Comparison of ENCODE assay signal across 11 cellular contexts in the genomic region with DNA sequence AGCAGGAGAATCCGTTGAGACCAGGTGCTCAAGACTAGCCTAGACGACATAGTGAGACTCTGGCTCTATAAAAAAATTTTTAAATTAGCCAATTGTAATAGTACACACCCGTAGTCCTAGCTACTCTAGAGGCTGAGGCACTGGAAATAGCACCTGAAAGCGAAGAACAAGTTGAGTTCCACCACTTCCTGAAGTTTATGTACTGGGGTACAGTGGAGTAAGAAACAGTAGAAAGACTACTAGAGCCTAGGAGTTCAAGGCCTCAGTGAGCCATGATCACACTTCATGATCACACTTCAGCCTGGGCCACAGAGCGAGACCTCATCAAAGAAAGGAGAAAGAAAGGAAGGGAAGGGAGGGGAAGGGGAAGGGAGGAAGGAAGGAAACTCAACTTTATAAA. TPM values are rescaled to one million over a fixed set of nuclear protein-coding genes. Genes with fewer than 3 reads are reported as not detected.
DNase-seq lines count a peak whose midpoint lies in the region; ATAC-seq and TF ChIP-seq lines count a peak whose summit lies in the region.
"Had no signal": no experiment of that assay in that cellular context is flagged by ENCODE, and none has a peak within 500 bp of the region (broad histone marks: within the 10 kb centered on the region; RNA-seq: fewer than 3 reads in every experiment).

No MANE protein-coding gene starts in this region.

- DNase-seq in activated CD4-positive, alpha-beta T cell treated with anti-CD3 and anti-CD28 coated beads, Interleukin-2, amount 10 ng/mL, durations not matched to agents 7 days and 5 days: peak; percentile 17
- no peak for DNase-seq in activated CD4-positive, alpha-beta T cell treated with anti-CD3 and anti-CD28 coated beads, Interleukin-2, amount 50 U/mL, for 1 hour
- DNase-seq in activated T-helper 1 cell treated with anti-CD3 and anti-CD28 coated beads, Interleukin-12 subunit alpha, Interleukin-12 subunit beta, Interleukin-2, Interleukin-4 antibody, amounts not matched to agents 30 ng/mL and 10 ng/mL and 1 ng/mL, durations not matched to agents 14 hours and 24 hours and 36 hours (ENCODE audit: low spot score): no peak
- DNase-seq in natural killer cell treated with Interleukin-12 subunit alpha and Interleukin-12 subunit beta and Interleukin-15 and Interleukin-18, amount 100 ng/mL, for 72 hours (ENCODE audit: low spot score): no peak
- DNase-seq in amygdala (lab: John Stamatoyannopoulos, UW): no peak
- DNase-seq in ecto neural progenitor cell (ENCODE audit: low spot score): no peak
- DNase-seq: activated CD4-positive, alpha-beta T cell treated with anti-CD3 and anti-CD28 coated beads for 4 hours; adrenal gland had no signal

- H3K4me3 Mint-ChIP-seq in activated CD4-positive, alpha-beta T cell treated with anti-CD3 and anti-CD28 coated beads, Interleukin-2, amount 10 ng/mL, durations not matched to agents 7 days and 5 days: no peak overlapping the region
- H3K4me3 Mint-ChIP-seq in activated T-helper 1 cell treated with anti-CD3 and anti-CD28 coated beads, Interleukin-12 subunit alpha, Interleukin-12 subunit beta, Interleukin-2, Interleukin-4 antibody, amounts not matched to agents 30 ng/mL and 10 ng/mL and 1 ng/mL, durations not matched to agents 14 hours and 24 hours and 36 hours: no peak overlapping the region
- H3K4me3 Mint-ChIP-seq in natural killer cell treated with Interleukin-12 subunit alpha and Interleukin-12 subunit beta and Interleukin-15 and Interleukin-18, amount 100 ng/mL, for 72 hours: peak overlapping the region; percentile 5
- H3K4me3 Mint-ChIP-seq: type B pancreatic cell had no signal

- TF ChIP-seq POLR2A in GM18505 (IDR thresholded peaks at IDR 0.05; ENCODE audit: borderline replicate concordance, extremely low read depth, insufficient read depth, insufficient read length): no peak

- peak overlapping the region; percentile 74 for H3K27ac Mint-ChIP-seq in activated CD4-positive, alpha-beta T cell treated with anti-CD3 and anti-CD28 coated beads, Interleukin-2, amount 10 ng/mL, durations not matched to agents 7 days and 5 days
- H3K27ac Mint-ChIP-seq in activated T-helper 1 cell treated with anti-CD3 and anti-CD28 coated beads, Interleukin-12 subunit alpha, Interleukin-12 subunit beta, Interleukin-2, Interleukin-4 antibody, amounts not matched to agents 30 ng/mL and 10 ng/mL and 1 ng/mL, durations not matched to agents 14 hours and 24 hours and 36 hours: peak overlapping the region; percentile 61
- H3K27ac Mint-ChIP-seq in natural killer cell treated with Interleukin-12 subunit alpha and Interleukin-12 subunit beta and Interleukin-15 and Interleukin-18, amount 100 ng/mL, for 72 hours: peak overlapping the region; percentile 76 to 82
- H3K27ac Mint-ChIP-seq: type B pancreatic cell had no signal

- H3K4me1 Mint-ChIP-seq in activated CD4-positive, alpha-beta T cell treated with anti-CD3 and anti-CD28 coated beads, Interleukin-2, amount 10 ng/mL, durations not matched to agents 7 days and 5 days: peaks cover 43% of the 10 kb centered on the region
- H3K4me1 Mint-ChIP-seq in activated T-helper 1 cell treated with anti-CD3 and anti-CD28 coated beads, Interleukin-12 subunit alpha, Interleukin-12 subunit beta, Interleukin-2, Interleukin-4 antibody, amounts not matched to agents 30 ng/mL and 10 ng/mL and 1 ng/mL, durations not matched to agents 14 hours and 24 hours and 36 hours (ENCODE audit: low read depth): peaks cover 44% of the 10 kb centered on the region
- peaks cover 30 to 51% of the 10 kb centered on the region in 2 donors for H3K4me1 Mint-ChIP-seq in natural killer cell treated with Interleukin-12 subunit alpha and Interleukin-12 subunit beta and Interleukin-15 and Interleukin-18, amount 100 ng/mL, for 72 hours (ENCODE audit: low read depth in 2 of 2)

- peaks cover 2% of the 10 kb centered on the region for H3K9me3 Mint-ChIP-seq in activated CD4-positive, alpha-beta T cell treated with anti-CD3 and anti-CD28 coated beads, Interleukin-2, amount 10 ng/mL, durations not matched to agents 7 days and 5 days
- H3K9me3 Mint-ChIP-seq in activated T-helper 1 cell treated with anti-CD3 and anti-CD28 coated beads, Interleukin-12 subunit alpha, Interleukin-12 subunit beta, Interleukin-2, Interleukin-4 antibody, amounts not matched to agents 30 ng/mL and 10 ng/mL and 1 ng/mL, durations not matched to agents 14 hours and 24 hours and 36 hours: no peaks in the 10 kb centered on the region
- H3K9me3 Mint-ChIP-seq in natural killer cell treated with Interleukin-12 subunit alpha and Interleukin-12 subunit beta and Interleukin-15 and Interleukin-18, amount 100 ng/mL, for 72 hours: no peaks in the 10 kb centered on the region

- intact Hi-C loops in activated T-helper 1 cell treated with anti-CD3 and anti-CD28 coated beads, Interleukin-12 subunit alpha, Interleukin-12 subunit beta, Interleukin-2, Interleukin-4 antibody, amounts not matched to agents 30 ng/mL and 10 ng/mL and 1 ng/mL, durations not matched to agents 14 hours and 24 hours and 36 hours (cut with micrococcal nuclease): no loop called here

- peaks cover 76% of the 10 kb centered on the region for H3K36me3 Mint-ChIP-seq in activated CD4-positive, alpha-beta T cell treated with anti-CD3 and anti-CD28 coated beads, Interleukin-2, amount 10 ng/mL, durations not matched to agents 7 days and 5 days (ENCODE audit: low read depth)
- H3K36me3 Mint-ChIP-seq in activated T-helper 1 cell treated with anti-CD3 and anti-CD28 coated beads, Interleukin-12 subunit alpha, Interleukin-12 subunit beta, Interleukin-2, Interleukin-4 antibody, amounts not matched to agents 30 ng/mL and 10 ng/mL and 1 ng/mL, durations not matched to agents 14 hours and 24 hours and 36 hours (ENCODE audit: low read depth): peaks cover 53% of the 10 kb centered on the region
- H3K36me3 Mint-ChIP-seq in natural killer cell treated with Interleukin-12 subunit alpha and Interleukin-12 subunit beta and Interleukin-15 and Interleukin-18, amount 100 ng/mL, for 72 hours: peaks cover 24% of the 10 kb centered on the region

- H3K27me3 Mint-ChIP-seq in activated CD4-positive, alpha-beta T cell treated with anti-CD3 and anti-CD28 coated beads, Interleukin-2, amount 10 ng/mL, durations not matched to agents 7 days and 5 days: no peaks in the 10 kb centered on the region
- H3K27me3 Mint-ChIP-seq in activated T-helper 1 cell treated with anti-CD3 and anti-CD28 coated beads, Interleukin-12 subunit alpha, Interleukin-12 subunit beta, Interleukin-2, Interleukin-4 antibody, amounts not matched to agents 30 ng/mL and 10 ng/mL and 1 ng/mL, durations not matched to agents 14 hours and 24 hours and 36 hours (ENCODE audit: insufficient read depth): no peaks in the 10 kb centered on the region
- H3K27me3 Mint-ChIP-seq in natural killer cell treated with Interleukin-12 subunit alpha and Interleukin-12 subunit beta and Interleukin-15 and Interleukin-18, amount 100 ng/mL, for 72 hours: no peaks in the 10 kb centered on the region
- H3K27me3 Mint-ChIP-seq: type B pancreatic cell had no signal

- CTCF ChIA-PET in activated CD4-positive, alpha-beta T cell treated with anti-CD3 and anti-CD28 coated beads, Interleukin-2, amount 10 ng/mL, durations not matched to agents 7 days and 5 days (lab: Charles Lee): interaction anchor here (0.9 kb wide), 1 partner anchor 155 kb away, joined by 3 read pairs; no protein-coding TSS in a partner anchor

- ATAC-seq in HG02981 (IDR thresholded peaks at IDR 0.05; ENCODE audit: unreplicated experiment) (peak; percentile 40), GM18505 (IDR thresholded peaks at IDR 0.05; ENCODE audit: unreplicated experiment) (no peak)
- peak; percentile 40 to 67 for ATAC-seq in natural killer cell treated with Interleukin-12 subunit alpha and Interleukin-12 subunit beta and Interleukin-15 and Interleukin-18, amount 100 ng/mL, for 72 hours

- POLR2A ChIA-PET in activated CD4-positive, alpha-beta T cell treated with anti-CD3 and anti-CD28 coated beads, Interleukin-2, amount 10 ng/mL, durations not matched to agents 7 days and 5 days (lab: Charles Lee): no interaction called here

RNA-seq across cellular contexts. Expression of a gene that starts 19.8 kb away (rescaled TPM):
- 10 to 100 TPM; 30.8 to 31.7 TPM for total RNA-seq in activated CD4-positive, alpha-beta T cell treated with anti-CD3 and anti-CD28 coated beads, Interleukin-2, amount 10 ng/mL, durations not matched to agents 7 days and 5 days
- total RNA-seq in activated T-helper 1 cell treated with anti-CD3 and anti-CD28 coated beads, Interleukin-12 subunit alpha, Interleukin-12 subunit beta, Interleukin-2, Interleukin-4 antibody, amounts not matched to agents 30 ng/mL and 10 ng/mL and 1 ng/mL, durations not matched to agents 14 hours and 24 hours and 36 hours: 18.4 and 19.5 TPM in 2 replicates
- 10 to 100 TPM; 18.7 to 27.7 TPM for total RNA-seq in natural killer cell treated with Interleukin-12 subunit alpha and Interleukin-12 subunit beta and Interleukin-15 and Interleukin-18, amount 100 ng/mL, for 72 hours

RNA-seq across cellular contexts. Expression of a gene that starts 33.2 kb away (rescaled TPM):
- total RNA-seq in activated CD4-positive, alpha-beta T cell treated with anti-CD3 and anti-CD28 coated beads, Interleukin-2, amount 10 ng/mL, durations not matched to agents 7 days and 5 days: 10 to 100 TPM; 17.0 to 18.7 TPM
- 14.7 and 16.6 TPM in 2 replicates for total RNA-seq in activated T-helper 1 cell treated with anti-CD3 and anti-CD28 coated beads, Interleukin-12 subunit alpha, Interleukin-12 subunit beta, Interleukin-2, Interleukin-4 antibody, amounts not matched to agents 30 ng/mL and 10 ng/mL and 1 ng/mL, durations not matched to agents 14 hours and 24 hours and 36 hours
- total RNA-seq in natural killer cell treated with Interleukin-12 subunit alpha and Interleukin-12 subunit beta and Interleukin-15 and Interleukin-18, amount 100 ng/mL, for 72 hours: 10 to 100 TPM; 29.0 to 44.0 TPM
